Comparison of ENCODE assay signal across 8 cellular contexts in the genomic region with DNA sequence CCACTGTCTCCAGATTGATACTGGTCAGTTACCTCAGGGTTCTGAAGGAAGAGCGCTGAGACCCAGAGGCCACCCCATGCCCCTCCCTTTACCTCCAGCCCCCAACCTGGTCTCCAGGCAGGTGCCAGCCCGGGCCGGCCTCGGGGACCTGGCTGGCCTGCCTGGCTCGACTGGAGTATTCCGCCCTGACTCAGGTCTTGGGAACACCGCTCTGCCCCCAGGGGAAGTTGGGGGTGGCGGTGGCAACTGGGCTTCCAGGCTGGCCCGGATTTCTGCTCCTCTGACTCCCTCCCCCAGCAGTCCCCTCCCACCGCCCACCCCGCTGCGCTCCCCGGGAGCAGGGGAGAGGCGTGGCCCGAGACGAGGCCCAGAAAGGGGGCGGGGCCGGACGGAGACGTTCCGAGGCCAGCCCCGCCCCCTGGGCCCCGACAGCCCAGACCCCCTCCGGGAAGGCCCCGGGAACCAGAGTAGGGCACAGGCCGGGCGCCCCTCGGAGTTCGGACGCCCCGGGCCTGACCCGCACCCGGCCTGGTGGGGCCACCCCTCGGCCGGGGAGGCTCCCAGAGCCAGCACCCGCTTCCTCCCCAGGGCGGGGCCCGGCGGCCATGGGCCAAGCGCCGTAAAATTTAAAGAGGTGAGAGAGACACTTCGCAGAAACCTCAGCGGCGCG.
DNase-seq lines count a peak whose midpoint lies in the region; ATAC-seq, FAIRE-seq and TF ChIP-seq lines count a peak whose summit lies in the region.

No MANE protein-coding gene starts in this region.

- H3K36me3 ChIP-seq in bronchial epithelial cell (ENCODE audit: control insufficient read depth, insufficient read depth, low read length) = no peaks in the 10 kb centered on the region

- no peak for FAIRE-seq in bronchial epithelial cell (lab: Jason Lieb, UNC)

- H3K27me3 Mint-ChIP-seq in WTC11 (ENCODE audit: low read depth) (peaks cover 46% of the 10 kb centered on the region), HFFc6 (ENCODE audit: insufficient read depth) (peaks cover 26% of the 10 kb centered on the region)

- CTCF ChIA-PET in WTC11 (lab: Charles Lee) = interaction anchor here (1.3 to 3.5 kb wide), 3 partner anchors 16 to 32 kb away, joined by 5 to 32 read pairs (median 11); no protein-coding TSS in a partner anchor

- ATAC-seq in WTC11 = peak; percentile 64
- peak; percentile 75 for ATAC-seq in left lobe of liver

- POLR2A ChIA-PET in WTC11 (lab: Charles Lee) = no interaction called here

- H3K9me3 Mint-ChIP-seq in WTC11 (no peaks in the 10 kb centered on the region), HFFc6 (no peaks in the 10 kb centered on the region)

- TF ChIP-seq CTCF in GM12864 (IDR thresholded peaks at IDR 0.05; ENCODE audit: low read depth, low read length, missing control alignments) (no peak), WTC11 (IDR thresholded peaks at IDR 0.05) (no peak), bronchial epithelial cell (IDR thresholded peaks at IDR 0.05; ENCODE audit: insufficient read depth, low read length, severe bottlenecking) (no peak), HFFc6 (IDR thresholded peaks at IDR 0.05) (no peak)

- H3K36me3 Mint-ChIP-seq in WTC11 = no peaks in the 10 kb centered on the region
- H3K36me3 Mint-ChIP-seq in HFFc6 (ENCODE audit: low read depth) = 0 out of 2 replicates have a peak, but pooled peaks cover 5% of the 10 kb centered on the region

- H3K4me3 ChIP-seq in GM12864 (ENCODE audit: low read depth, low read length) (peak overlapping the region; percentile 79), bronchial epithelial cell (ENCODE audit: low read depth, low read length) (peak overlapping the region; percentile 62)

- H3K27me3 ChIP-seq in bronchial epithelial cell (ENCODE audit: control insufficient read depth, insufficient read depth, low read length) = no peaks in the 10 kb centered on the region

- H3K27ac Mint-ChIP-seq in WTC11 (peak overlapping the region; percentile 60; the same call in 1 of the 2 replicates), HFFc6 (no peak overlapping the region)

- peaks cover 37% of the 10 kb centered on the region for H3K4me1 Mint-ChIP-seq in WTC11
- H3K4me1 Mint-ChIP-seq in HFFc6 (ENCODE audit: low read depth) = no peaks in the 10 kb centered on the region

- DNase-seq in GM12864 (ENCODE audit: low read depth) = no peak
- DNase-seq in HCEC 1CT = peak; percentile 19
- DNase-seq in MV-4-11 (lab: John Stamatoyannopoulos, UW) = peak; percentile 41
- DNase-seq in WTC11 (ENCODE audit: low spot score) = peak; percentile 88
- peak; percentile 76 for DNase-seq in bronchial epithelial cell (ENCODE audit: low read depth)
- peak; percentile 51 for DNase-seq in left lobe of liver (ENCODE audit: low spot score)
- DNase-seq in stimulated activated CD4-positive, alpha-beta T cell treated with anti-CD3 and anti-CD28 coated beads, Interleukin-4, amount 100 ng/mL, for 1 hour = peak; percentile 95
- DNase-seq in HFFc6 = no peak

- peak overlapping the region; percentile 66 for H3K4me3 Mint-ChIP-seq in WTC11
- no peak overlapping the region for H3K4me3 Mint-ChIP-seq in HFFc6

TF ChIP-seq in WTC11, 78 proteins besides CTCF, POLR2A, EP300 and RAD21:
- TF ChIP-seq FOXP4 (CRISPR knock-in tag; IDR thresholded peaks at IDR 0.05) = no peak
- TF ChIP-seq ZNF416 (CRISPR knock-in tag; IDR thresholded peaks at IDR 0.05) = no peak
- TF ChIP-seq, protein P1, sequence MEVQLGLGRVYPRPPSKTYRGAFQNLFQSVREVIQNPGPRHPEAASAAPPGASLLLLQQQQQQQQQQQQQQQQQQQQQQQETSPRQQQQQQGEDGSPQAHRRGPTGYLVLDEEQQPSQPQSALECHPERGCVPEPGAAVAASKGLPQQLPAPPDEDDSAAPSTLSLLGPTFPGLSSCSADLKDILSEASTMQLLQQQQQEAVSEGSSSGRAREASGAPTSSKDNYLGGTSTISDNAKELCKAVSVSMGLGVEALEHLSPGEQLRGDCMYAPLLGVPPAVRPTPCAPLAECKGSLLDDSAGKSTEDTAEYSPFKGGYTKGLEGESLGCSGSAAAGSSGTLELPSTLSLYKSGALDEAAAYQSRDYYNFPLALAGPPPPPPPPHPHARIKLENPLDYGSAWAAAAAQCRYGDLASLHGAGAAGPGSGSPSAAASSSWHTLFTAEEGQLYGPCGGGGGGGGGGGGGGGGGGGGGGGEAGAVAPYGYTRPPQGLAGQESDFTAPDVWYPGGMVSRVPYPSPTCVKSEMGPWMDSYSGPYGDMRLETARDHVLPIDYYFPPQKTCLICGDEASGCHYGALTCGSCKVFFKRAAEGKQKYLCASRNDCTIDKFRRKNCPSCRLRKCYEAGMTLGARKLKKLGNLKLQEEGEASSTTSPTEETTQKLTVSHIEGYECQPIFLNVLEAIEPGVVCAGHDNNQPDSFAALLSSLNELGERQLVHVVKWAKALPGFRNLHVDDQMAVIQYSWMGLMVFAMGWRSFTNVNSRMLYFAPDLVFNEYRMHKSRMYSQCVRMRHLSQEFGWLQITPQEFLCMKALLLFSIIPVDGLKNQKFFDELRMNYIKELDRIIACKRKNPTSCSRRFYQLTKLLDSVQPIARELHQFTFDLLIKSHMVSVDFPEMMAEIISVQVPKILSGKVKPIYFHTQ (CRISPR knock-in tag; IDR thresholded peaks at IDR 0.05) = no peak
- TF ChIP-seq ZNF219 (CRISPR knock-in tag; IDR thresholded peaks at IDR 0.05; ENCODE audit: borderline replicate concordance) = no peak
- no peak for TF ChIP-seq CREB1 (CRISPR knock-in tag; IDR thresholded peaks at IDR 0.05)
- no peak for TF ChIP-seq ESRRA (CRISPR knock-in tag; IDR thresholded peaks at IDR 0.05; ENCODE audit: borderline replicate concordance)
- TF ChIP-seq ZNF423 (CRISPR knock-in tag; IDR thresholded peaks at IDR 0.05) = 0 out of 2 replicates have a peak, but pooled peaks have one; percentile 3
- peak; percentile 59; the same call in 1 of the 2 replicates for TF ChIP-seq SP1 (CRISPR knock-in tag; conservative IDR thresholded peaks at IDR 0.05)

Comparison
In these comparisons a context has a peak if more than half of its experiments do, and no peak if none do; other contexts are left out.
1. DNase-seq: peak in HCEC 1CT (single experiment), MV-4-11 (single experiment), WTC11 (single experiment), bronchial epithelial cell (single experiment), left lobe of liver (single experiment) and stimulated activated CD4-positive, alpha-beta T cell treated with anti-CD3 and anti-CD28 coated beads, Interleukin-4, amount 100 ng/mL, for 1 hour (single experiment); none in GM12864 (single experiment) and HFFc6 (single experiment).